ENCODE assay signal across 19 cellular contexts in the genomic region with DNA sequence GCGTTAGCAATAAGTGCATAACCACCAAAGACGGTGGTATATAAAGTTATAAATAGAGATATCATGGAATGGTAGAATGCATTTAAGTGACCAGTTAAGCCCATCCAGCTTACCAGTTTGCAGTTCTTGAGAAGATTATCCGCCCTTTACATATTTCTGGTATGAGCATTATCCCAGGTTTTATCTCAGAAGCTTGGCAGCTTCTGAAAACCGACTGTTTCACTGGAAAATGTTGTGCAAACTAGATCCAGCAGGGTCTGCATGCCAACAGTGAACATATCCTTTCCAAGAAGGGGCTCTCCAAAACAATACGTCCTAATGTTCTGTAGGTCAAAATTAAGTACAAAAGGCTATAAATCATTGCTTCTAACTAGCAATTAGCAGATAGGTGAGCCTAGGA. TPM values are rescaled to one million over a fixed set of nuclear protein-coding genes. Genes with fewer than 3 reads are reported as not detected.
DNase-seq lines count a peak whose midpoint lies in the region; ATAC-seq and TF ChIP-seq lines count a peak whose summit lies in the region.
"Had no signal": no experiment of that assay in that cellular context is flagged by ENCODE, and none has a peak within 500 bp of the region (broad histone marks: within the 10 kb centered on the region; RNA-seq: fewer than 3 reads in every experiment).

No MANE protein-coding gene starts in this region.

- H3K9me3 ChIP-seq in HEK293 (ENCODE audit: control insufficient read depth, insufficient read depth, low read depth, low read length) = no peaks in the 10 kb centered on the region
- no peaks in the 10 kb centered on the region for H3K9me3 ChIP-seq in PC-3 (ENCODE audit: low read length)
- no peaks in the 10 kb centered on the region for H3K9me3 ChIP-seq in osteoblast (ENCODE audit: low read depth, low read length)
- no peaks in the 10 kb centered on the region for H3K9me3 ChIP-seq in right cardiac atrium (ENCODE audit: control insufficient read depth, low read length)
- H3K9me3 ChIP-seq: HAP-1 had no signal

- H3K9me3 Mint-ChIP-seq in Calu3 (ENCODE audit: low read depth, unreplicated experiment) = no peaks in the 10 kb centered on the region

- H3K9ac ChIP-seq in PC-3 (ENCODE audit: low read length) = no peak overlapping the region
- H3K9ac ChIP-seq: GM23248 had no signal

- H3K9me2 ChIP-seq in PC-3 (replicated peaks; ENCODE audit: low read length) = no peaks in the 10 kb centered on the region

- H3K4me1 ChIP-seq in HEK293 (ENCODE audit: control insufficient read depth, insufficient read depth, low read length) = no peaks in the 10 kb centered on the region
- H3K4me1 ChIP-seq in PC-3 (ENCODE audit: insufficient read depth, low read length) = peaks cover 40% of the 10 kb centered on the region
- H3K4me1 ChIP-seq in osteoblast (ENCODE audit: insufficient read depth, low read length) = peaks cover 25% of the 10 kb centered on the region
- H3K4me1 ChIP-seq in right cardiac atrium (ENCODE audit: control insufficient read depth, insufficient read depth, low read length) = peaks cover 15% of the 10 kb centered on the region
- H3K4me1 ChIP-seq: HAP-1 had no signal

- intact Hi-C loops in PC-3 (cut with micrococcal nuclease) (loop anchor here (5.0 kb wide), 2 partner anchors 67 to 68 kb away; no protein-coding TSS in a partner anchor), Calu3 (cut with micrococcal nuclease; ENCODE audit: unreplicated experiment) (no loop called here), right cardiac atrium (cut with DNase I) (no loop called here)

- H3K4me3 Mint-ChIP-seq in Calu3 (ENCODE audit: low read depth, unreplicated experiment) = no peak overlapping the region
- H3K4me3 Mint-ChIP-seq: T-helper 17 cell had no signal

- H3K36me3 ChIP-seq in HEK293 (ENCODE audit: control insufficient read depth in 2 of 2, insufficient read depth in 1 of 2, low read length in 2 of 2) = no peaks in the 10 kb centered on the region
- no peaks in the 10 kb centered on the region for H3K36me3 ChIP-seq in PC-3 (ENCODE audit: low read depth, low read length)
- no peaks in the 10 kb centered on the region for H3K36me3 ChIP-seq in osteoblast (ENCODE audit: insufficient read depth, low read length)
- H3K36me3 ChIP-seq: HAP-1 had no signal

- H3F3A ChIP-seq in PC-3 (ENCODE audit: low read length, unreplicated experiment) = peaks cover 10% of the 10 kb centered on the region

- H2AFZ ChIP-seq in PC-3 (ENCODE audit: low read length) = no peak overlapping the region
- H2AFZ ChIP-seq in osteoblast (ENCODE audit: low read length) = no peak overlapping the region
- H2AFZ ChIP-seq: GM23248 had no signal

- no peaks in the 10 kb centered on the region for H3K79me2 ChIP-seq in PC-3 (ENCODE audit: low read length)
- no peaks in the 10 kb centered on the region for H3K79me2 ChIP-seq in osteoblast (ENCODE audit: insufficient read depth, low read length)

- CTCF ChIA-PET in HEK293 (lab: Yijun Ruan, JAX) = interaction anchor here (0.6 to 0.7 kb wide), 2 partner anchors 88 to 1033 kb away, joined by 3 read pairs; no protein-coding TSS in a partner anchor
- CTCF ChIA-PET in PC-3 (lab: Charles Lee) = no interaction called here
- CTCF ChIA-PET in Calu3 (lab: Charles Lee) = no interaction called here

- H3K27ac ChIP-seq in HEK293 (ENCODE audit: extremely low read depth, low read depth, low read length) (no peak overlapping the region), PC-3 (ENCODE audit: low read length) (peak overlapping the region; percentile 34), osteoblast (ENCODE audit: low read depth, low read length) (peak overlapping the region; percentile 63), right cardiac atrium (ENCODE audit: low read length) (no peak overlapping the region)
- H3K27ac ChIP-seq: C4-2B, GM23248, RWPE1 had no signal

- no peaks in the 10 kb centered on the region for H3K27me3 ChIP-seq in PC-3 (ENCODE audit: low read length)
- H3K27me3 ChIP-seq in osteoblast (ENCODE audit: insufficient read depth, low read length) = no peaks in the 10 kb centered on the region
- no peaks in the 10 kb centered on the region for H3K27me3 ChIP-seq in right cardiac atrium (ENCODE audit: control insufficient read depth, insufficient read depth)

- no peak overlapping the region for H3K27ac Mint-ChIP-seq in Calu3 (ENCODE audit: unreplicated experiment)
- H3K27ac Mint-ChIP-seq: T-helper 17 cell had no signal

- no peak for TF ChIP-seq CTCF in HEK293 (tag by site-specific recombination; IDR thresholded peaks at IDR 0.05)
- no peak for TF ChIP-seq CTCF in PC-3 (conservative IDR thresholded peaks at IDR 0.05; ENCODE audit: low read depth, low read length)
- TF ChIP-seq CTCF in osteoblast (IDR thresholded peaks at IDR 0.05; ENCODE audit: extremely low read depth, low read depth, low read length) = no peak
- TF ChIP-seq CTCF in Calu3 (IDR thresholded peaks at IDR 0.05; ENCODE audit: unreplicated experiment) = no peak

- peaks cover 7% of the 10 kb centered on the region for H3K4me1 Mint-ChIP-seq in Calu3 (ENCODE audit: low read depth, unreplicated experiment)

- H4K20me1 ChIP-seq in PC-3 (ENCODE audit: low read length) (no peaks in the 10 kb centered on the region), osteoblast (ENCODE audit: insufficient read depth, low read length) (no peaks in the 10 kb centered on the region)

- WGBS in right cardiac atrium = 57% methylated on average over 5 of the region's 5 CpGs

- H3K27me3 Mint-ChIP-seq in Calu3 (ENCODE audit: unreplicated experiment) = peaks cover 12% of the 10 kb centered on the region
- H3K27me3 Mint-ChIP-seq: T-helper 17 cell had no signal

- H3K4me3 ChIP-seq in HEK293 (ENCODE audit: low read depth, low read length) (no peak overlapping the region), PC-3 (ENCODE audit: low read length) (no peak overlapping the region), osteoblast (ENCODE audit: insufficient read depth, low read length) (no peak overlapping the region), right cardiac atrium (ENCODE audit: low read length) (no peak overlapping the region)
- H3K4me3 ChIP-seq: GM23248, HAP-1 had no signal

- DNase-seq in PC-3 (no peak), cerebellar cortex (ENCODE audit: low spot score) (peak; percentile 30), osteoblast (ENCODE audit: insufficient read length, low spot score, missing footprints) (no peak), Calu3 (no peak), right cardiac atrium (no peak)
- DNase-seq: AML-193, DND-41, GDM1, NCI-H187, NCI-H446 treated with DMSO at 0.1 percent for 48 hours, NCI-H748 treated with DMSO at 0.1 percent for 48 hours, SIG-M5, T-helper 17 cell had no signal

- H3K4me2 ChIP-seq in PC-3 (ENCODE audit: low read length) (no peak overlapping the region), osteoblast (ENCODE audit: insufficient read depth, low read length) (peak overlapping the region; percentile 23)

- ATAC-seq in PC-3 (no peak), right cardiac atrium (no peak), HG03045 (IDR thresholded peaks at IDR 0.05; ENCODE audit: unreplicated experiment) (no peak)
- ATAC-seq: T-helper 17 cell had no signal

- POLR2A ChIA-PET in HEK293 (lab: Yijun Ruan, JAX) = no interaction called here
- POLR2A ChIA-PET in PC-3 (lab: Charles Lee; ENCODE audit: unreplicated experiment) = no interaction called here

- no peaks in the 10 kb centered on the region for H3K36me3 Mint-ChIP-seq in Calu3 (ENCODE audit: insufficient read depth, unreplicated experiment)

- no TSS peak for BruUV-seq in PC-3 (replicated peaks; lab: Mats Ljungman, UMichigan)
- no TSS peak for BruUV-seq in Calu3 (replicated peaks; lab: Mats Ljungman, UMichigan)

TF ChIP-seq in HEK293, 187 proteins besides CTCF, POLR2A, EP300 and RAD21:
- TF ChIP-seq ZNF211 (tag by site-specific recombination; IDR thresholded peaks at IDR 0.05; ENCODE audit: low read depth) = 0 out of 2 replicates have a peak, but pooled peaks have one; percentile 13
- no peak for TF ChIP-seq ZNF292 (tag by site-specific recombination; IDR thresholded peaks at IDR 0.05; ENCODE audit: borderline replicate concordance, low read depth)

RNA-seq across cellular contexts. Expression of gene SHLD1, which starts 29.5 kb away (rescaled TPM):
- total RNA-seq in PC-3 (2014; rRNA removed) = 3.4 and 5.1 TPM in 2 replicates
- 1.4 and 1.5 TPM in 2 replicates for total RNA-seq in osteoblast
- 1.3 and 1.9 TPM in 2 replicates for total RNA-seq in Calu3 (2022)
- 10 to 100 TPM in 3 of 4 donors, 1 to 10 TPM in 1; 8.4 to 13.6 (median 11.9) TPM for total RNA-seq in right cardiac atrium
- 13.7 TPM for polyA plus RNA-seq in right cardiac atrium

Comparison
In these comparisons a context has a peak if more than half of its experiments do, and no peak if none do; other contexts are left out.
1. H3K27ac ChIP-seq: peak in PC-3 (single experiment) and osteoblast (single experiment); none in HEK293 (single experiment) and right cardiac atrium (single experiment).